In genomic region chr2:238427435-238428162, GRCh38 we compare ENCODE assay signal across 8 cellular contexts. TPM values are rescaled to one million over a fixed set of nuclear protein-coding genes. Genes with fewer than 3 reads are reported as not detected.
DNase-seq lines count a peak whose midpoint lies in the region; ATAC-seq and TF ChIP-seq lines count a peak whose summit lies in the region.

No MANE protein-coding gene starts in this region.

- no peaks in the 10 kb centered on the region for H3K9me3 ChIP-seq in CD4-positive, alpha-beta T cell (ENCODE audit: control insufficient read depth, low read length)
- H3K9me3 ChIP-seq in T-helper 17 cell (ENCODE audit: control insufficient read depth, low read length, poor library complexity, severe bottlenecking): no peaks in the 10 kb centered on the region

- TF ChIP-seq CTCF in CD4-positive, alpha-beta T cell (IDR thresholded peaks at IDR 0.05): no peak
- no peak for TF ChIP-seq CTCF in HFFc6 (IDR thresholded peaks at IDR 0.05)
- no peak for TF ChIP-seq CTCF in fibroblast of villous mesenchyme (IDR thresholded peaks at IDR 0.05; ENCODE audit: insufficient read depth, low read depth, low read length)
- no peak for TF ChIP-seq CTCF in retinal pigment epithelial cell (conservative IDR thresholded peaks at IDR 0.05; ENCODE audit: low read depth, low read length)

- H3K4me3 Mint-ChIP-seq in CD4-positive, alpha-beta T cell: peak overlapping the region; percentile 87
- peak overlapping the region; percentile 91 for H3K4me3 Mint-ChIP-seq in HFFc6
- peak overlapping the region; percentile 89 for H3K4me3 Mint-ChIP-seq in T-helper 17 cell

- no peaks in the 10 kb centered on the region for H3K27me3 Mint-ChIP-seq in CD4-positive, alpha-beta T cell
- peaks cover 6% of the 10 kb centered on the region for H3K27me3 Mint-ChIP-seq in HFFc6 (ENCODE audit: insufficient read depth)
- no peaks in the 10 kb centered on the region for H3K27me3 Mint-ChIP-seq in T-helper 17 cell

- H3K9me3 Mint-ChIP-seq in CD4-positive, alpha-beta T cell: no peaks in the 10 kb centered on the region
- peaks cover 25% of the 10 kb centered on the region for H3K9me3 Mint-ChIP-seq in HFFc6

- ATAC-seq in CD4-positive, alpha-beta T cell (ENCODE audit: poor library complexity): peak; percentile 2
- ATAC-seq in T-helper 17 cell: no peak

- POLR2A ChIA-PET in CD4-positive, alpha-beta T cell (lab: Charles Lee): interaction anchor here (0.6 to 1.4 kb wide), 3 partner anchors 9 to 1598 kb away, joined by 3 to 12 read pairs (median 5); no protein-coding TSS in a partner anchor

- CTCF ChIA-PET in CD4-positive, alpha-beta T cell (lab: Charles Lee): no interaction called here

- peaks cover 46% of the 10 kb centered on the region for H3K36me3 Mint-ChIP-seq in CD4-positive, alpha-beta T cell (ENCODE audit: low read depth)
- H3K36me3 Mint-ChIP-seq in HFFc6 (ENCODE audit: low read depth) (peaks cover 51% of the 10 kb centered on the region), T-helper 17 cell (ENCODE audit: low read depth) (peaks cover 3% of the 10 kb centered on the region)

- intact Hi-C loops in CD4-positive, alpha-beta T cell (cut with DNase I, micrococcal nuclease): loop anchor here in 1 of 2 experiments (2.0 to 10.0 kb wide), 5 partner anchors 137 to 1707 kb away; partner anchors contain the start of genes COPS9, ILKAP and UBE2F

- no peak for DNase-seq in CD4-positive, alpha-beta T cell
- no peak for DNase-seq in HFFc6
- DNase-seq in T-helper 17 cell: no peak
- DNase-seq in fibroblast of villous mesenchyme (ENCODE audit: low read depth): no peak
- no peak for DNase-seq in retinal pigment epithelial cell (ENCODE audit: low read depth)
- no peak for DNase-seq in NCI-H1092 treated with DMSO at 0.1 percent for 48 hours (lab: John Stamatoyannopoulos, UW)
- DNase-seq in germinal center (ENCODE audit: low spot score): no peak
- DNase-seq in GM19240 (ENCODE audit: insufficient read length, low spot score): no peak

- H3K27ac ChIP-seq in CD4-positive, alpha-beta T cell (ENCODE audit: low read depth, low read length): peak overlapping the region; percentile 75

- H3K4me1 Mint-ChIP-seq in CD4-positive, alpha-beta T cell (ENCODE audit: low read depth): peaks cover 58% of the 10 kb centered on the region
- H3K4me1 Mint-ChIP-seq in HFFc6 (ENCODE audit: low read depth) (peaks cover 78% of the 10 kb centered on the region), T-helper 17 cell (peaks cover 35% of the 10 kb centered on the region)

- H3K4me3 ChIP-seq in fibroblast of villous mesenchyme (ENCODE audit: low read depth, low read length) (peak overlapping the region; percentile 80), retinal pigment epithelial cell (ENCODE audit: low read length) (peak overlapping the region; percentile 87)

- no peaks in the 10 kb centered on the region for H3K27me3 ChIP-seq in CD4-positive, alpha-beta T cell (ENCODE audit: control insufficient read depth, insufficient read depth, low read length)

- H3K27ac Mint-ChIP-seq in CD4-positive, alpha-beta T cell: peak overlapping the region; percentile 90
- H3K27ac Mint-ChIP-seq in HFFc6 (peak overlapping the region; percentile 97), T-helper 17 cell (peak overlapping the region; percentile 67)

RNA-seq across cellular contexts. Expression of gene ASB1, which starts 0.9 kb away (rescaled TPM):
- total RNA-seq in CD4-positive, alpha-beta T cell: 10 to 100 TPM; 14.3 to 19.6 TPM
- total RNA-seq in HFFc6 (2021; fragmentation: NEBNext Ultra II Directional; extraction: Animal tissue kit (Norgen Biotek cat#: 25700)): 10 to 100 TPM; 56.0 to 77.5 (median 74.4) TPM
- total RNA-seq in T-helper 17 cell: 10 to 100 TPM; 11.9 to 14.3 TPM
- total RNA-seq in fibroblast of villous mesenchyme: 21.2 and 23.2 TPM in 2 replicates
